20 cellular contexts compared by ENCODE assay signal in genomic region chr1:23599125-23599524, GRCh38. TPM values are rescaled to one million over a fixed set of nuclear protein-coding genes. Genes with fewer than 3 reads are reported as not detected.
DNase-seq lines count a peak whose midpoint lies in the region; ATAC-seq, FAIRE-seq and TF ChIP-seq lines count a peak whose summit lies in the region.
"Had no signal": no experiment of that assay in that cellular context is flagged by ENCODE, and none has a peak within 500 bp of the region (broad histone marks: within the 10 kb centered on the region; RNA-seq: fewer than 3 reads in every experiment).

No MANE protein-coding gene starts in this region.

- peaks cover 38% of the 10 kb centered on the region for H3F3A ChIP-seq in GM23338 (replicated peaks; ENCODE audit: low read depth)

- H3K4me1 Mint-ChIP-seq in GM23338 (peaks cover 71% of the 10 kb centered on the region), memory B cell (peaks cover 73% of the 10 kb centered on the region)
- peaks cover 63% of the 10 kb centered on the region for H3K4me1 Mint-ChIP-seq in activated CD4-positive, alpha-beta T cell treated with anti-CD3 and anti-CD28 coated beads, Interleukin-2, amount 10 ng/mL, durations not matched to agents 24 days and 14 days

- H4K20me1 ChIP-seq in GM23338 (replicated peaks; ENCODE audit: insufficient read depth) = no peaks in the 10 kb centered on the region

- H3K9me3 Mint-ChIP-seq in GM23338 (no peaks in the 10 kb centered on the region), memory B cell (no peaks in the 10 kb centered on the region)
- H3K9me3 Mint-ChIP-seq in activated CD4-positive, alpha-beta T cell treated with anti-CD3 and anti-CD28 coated beads, Interleukin-2, amount 10 ng/mL, durations not matched to agents 24 days and 14 days = peaks cover 5% of the 10 kb centered on the region
- H3K9me3 Mint-ChIP-seq: activated CD4-positive, alpha-beta memory T cell treated with anti-CD3 and anti-CD28 coated beads for 36 hours; activated T-helper 1 cell treated with anti-CD3 and anti-CD28 coated beads, Interleukin-12 subunit alpha, Interleukin-12 subunit beta, Interleukin-2, Interleukin-4 antibody, amounts not matched to agents 30 ng/mL and 10 ng/mL and 1 ng/mL, durations not matched to agents 14 hours and 24 hours and 36 hours had no signal

- H3K27me3 ChIP-seq in GM23338 (ENCODE audit: insufficient read depth) = no peaks in the 10 kb centered on the region
- no peaks in the 10 kb centered on the region for H3K27me3 ChIP-seq in WERI-Rb-1 (ENCODE audit: insufficient read depth, low read depth, severe bottlenecking)
- H3K27me3 ChIP-seq: heart right ventricle had no signal

- ATAC-seq in A549 (no peak), GM23338 (no peak), memory B cell (ENCODE audit: low read depth) (no peak), mucosa of descending colon (no peak), HG03442 (IDR thresholded peaks at IDR 0.05; ENCODE audit: unreplicated experiment) (no peak)
- ATAC-seq: SK-N-SH treated with all-trans-retinoic acid at 6 μM for 48 hours had no signal

- TF ChIP-seq EP300 in A549 (IDR thresholded peaks at IDR 0.05) = no peak

- H2AFZ ChIP-seq in GM23338 = no peak overlapping the region

- H3K79me2 ChIP-seq in GM23338 (replicated peaks; ENCODE audit: insufficient read depth) = no peaks in the 10 kb centered on the region

- no peak for TF ChIP-seq POLR2A in A549 (IDR thresholded peaks at IDR 0.05; ENCODE audit: low read length)

- H3K36me3 Mint-ChIP-seq in GM23338 (ENCODE audit: low read depth) (no peaks in the 10 kb centered on the region; the same call in 2 of the 3 replicates), memory B cell (no peaks in the 10 kb centered on the region)
- H3K36me3 Mint-ChIP-seq in activated CD4-positive, alpha-beta T cell treated with anti-CD3 and anti-CD28 coated beads, Interleukin-2, amount 10 ng/mL, durations not matched to agents 24 days and 14 days (ENCODE audit: low read depth) = no peaks in the 10 kb centered on the region
- H3K36me3 Mint-ChIP-seq: activated CD4-positive, alpha-beta memory T cell treated with anti-CD3 and anti-CD28 coated beads for 36 hours had no signal

- H3K9me3 ChIP-seq in A549 (no peaks in the 10 kb centered on the region), WERI-Rb-1 (ENCODE audit: severe bottlenecking) (no peaks in the 10 kb centered on the region), mucosa of descending colon (no peaks in the 10 kb centered on the region)
- H3K9me3 ChIP-seq: heart right ventricle had no signal

- CTCF ChIA-PET in A549 (lab: Yijun Ruan, JAX) (interaction anchor here (1.0 to 12.8 kb wide), 7 partner anchors 7 to 54 kb away, joined by 3 to 143 read pairs (median 4); partner anchors contain the start of gene ID3), HEK293T (lab: Yijun Ruan, JAX) (interaction anchor here (1.0 to 1.9 kb wide), 2 partner anchors 36 to 38 kb away, joined by 4 to 6 read pairs; no protein-coding TSS in a partner anchor)

- no peak overlapping the region for H3K4me3 ChIP-seq in A549
- peak overlapping the region; percentile 25; the same call in 1 of the 2 replicates for H3K4me3 ChIP-seq in GM23338
- no peak overlapping the region for H3K4me3 ChIP-seq in WERI-Rb-1 (ENCODE audit: low read depth, low read length)
- no peak overlapping the region for H3K4me3 ChIP-seq in mucosa of descending colon
- H3K4me3 ChIP-seq: heart right ventricle had no signal

- H3K4me3 Mint-ChIP-seq in GM23338 (no peak overlapping the region; the same call in 2 of the 3 replicates), memory B cell (no peak overlapping the region)
- H3K4me3 Mint-ChIP-seq in activated CD4-positive, alpha-beta T cell treated with anti-CD3 and anti-CD28 coated beads, Interleukin-2, amount 10 ng/mL, durations not matched to agents 24 days and 14 days = no peak overlapping the region
- H3K4me3 Mint-ChIP-seq: activated CD4-positive, alpha-beta memory T cell treated with anti-CD3 and anti-CD28 coated beads for 36 hours; activated T-helper 1 cell treated with anti-CD3 and anti-CD28 coated beads, Interleukin-12 subunit alpha, Interleukin-12 subunit beta, Interleukin-2, Interleukin-4 antibody, amounts not matched to agents 30 ng/mL and 10 ng/mL and 1 ng/mL, durations not matched to agents 14 hours and 24 hours and 36 hours had no signal

- 62% methylated on average over 1 of the region's 1 CpG for WGBS in A549 (ENCODE audit: missing lambda C conversion rate)

- DNase-seq in A549 (ENCODE audit: low read depth in 1 of 2, low spot score in 1 of 2) (no peak), GM23338 (ENCODE audit: low spot score) (no peak), WERI-Rb-1 (no peak), memory B cell (ENCODE audit: low spot score in 2 of 2) (no peak), mucosa of descending colon (no peak), HEK293T (ENCODE audit: extremely low spot score) (no peak)
- no peak for DNase-seq in activated CD4-positive, alpha-beta T cell treated with anti-CD3 and anti-CD28 coated beads, Interleukin-2, amount 10 ng/mL, durations not matched to agents 24 days and 14 days
- DNase-seq: activated CD4-positive, alpha-beta memory T cell treated with anti-CD3 and anti-CD28 coated beads for 36 hours; cerebellar nuclear complex; heart right ventricle; Karpas-422; kidney; midbrain; NCI-H1105 treated with DMSO at 0.1 percent for 48 hours had no signal

- TF ChIP-seq RAD21 in A549 (conservative IDR thresholded peaks at IDR 0.05 in 1 of 2, IDR thresholded peaks at IDR 0.05 in 1 of 2) = no peak

- intact Hi-C loops in mucosa of descending colon (cut with DNase I, micrococcal nuclease) = no loop called here
- intact Hi-C loops in activated CD4-positive, alpha-beta T cell treated with anti-CD3 and anti-CD28 coated beads, Interleukin-2, amount 10 ng/mL, durations not matched to agents 24 days and 14 days (cut with micrococcal nuclease) = no loop called here

- peak overlapping the region; percentile 91 for H3K27ac Mint-ChIP-seq in GM23338
- H3K27ac Mint-ChIP-seq in memory B cell = peak overlapping the region; percentile 50
- H3K27ac Mint-ChIP-seq in activated CD4-positive, alpha-beta T cell treated with anti-CD3 and anti-CD28 coated beads, Interleukin-2, amount 10 ng/mL, durations not matched to agents 24 days and 14 days = no peak overlapping the region
- H3K27ac Mint-ChIP-seq: activated CD4-positive, alpha-beta memory T cell treated with anti-CD3 and anti-CD28 coated beads for 36 hours; activated T-helper 1 cell treated with anti-CD3 and anti-CD28 coated beads, Interleukin-12 subunit alpha, Interleukin-12 subunit beta, Interleukin-2, Interleukin-4 antibody, amounts not matched to agents 30 ng/mL and 10 ng/mL and 1 ng/mL, durations not matched to agents 14 hours and 24 hours and 36 hours had no signal

- H3K36me3 ChIP-seq in GM23338 (ENCODE audit: insufficient read depth) (no peaks in the 10 kb centered on the region), WERI-Rb-1 (no peaks in the 10 kb centered on the region), mucosa of descending colon (ENCODE audit: low read depth) (no peaks in the 10 kb centered on the region)
- H3K36me3 ChIP-seq: heart right ventricle had no signal

- POLR2A ChIA-PET in A549 (lab: Yijun Ruan, JAX) = interaction anchor here (2.1 to 2.3 kb wide), 2 partner anchors 40 to 44 kb away, joined by 7 to 10 read pairs; partner anchors contain the start of gene ID3
- POLR2A ChIA-PET in HEK293T (lab: Yijun Ruan, JAX) = interaction anchor here (1.2 to 2.3 kb wide), 3 partner anchors 11 to 41 kb away, joined by 3 to 14 read pairs (median 5); partner anchors contain the start of gene ID3

- peaks cover 13% of the 10 kb centered on the region for H3K27me3 Mint-ChIP-seq in GM23338 (ENCODE audit: insufficient read depth, low read depth, poor library complexity)
- H3K27me3 Mint-ChIP-seq in memory B cell = no peaks in the 10 kb centered on the region
- no peaks in the 10 kb centered on the region for H3K27me3 Mint-ChIP-seq in activated CD4-positive, alpha-beta T cell treated with anti-CD3 and anti-CD28 coated beads, Interleukin-2, amount 10 ng/mL, durations not matched to agents 24 days and 14 days
- H3K27me3 Mint-ChIP-seq: activated CD4-positive, alpha-beta memory T cell treated with anti-CD3 and anti-CD28 coated beads for 36 hours had no signal

- 0 out of 2 replicates have a peak, but pooled peaks cover 7% of the 10 kb centered on the region for H3K9me2 ChIP-seq in GM23338 (ENCODE audit: insufficient read depth)

- H3K4me2 ChIP-seq in A549 (no peak overlapping the region), GM23338 (peak overlapping the region; percentile 71)

- H3K4me1 ChIP-seq in A549 (peaks cover 55% of the 10 kb centered on the region), GM23338 (ENCODE audit: insufficient read depth) (peaks cover 63% of the 10 kb centered on the region), mucosa of descending colon (ENCODE audit: low read depth) (no peaks in the 10 kb centered on the region)

- H3K27ac ChIP-seq in A549 (peak overlapping the region; percentile 96 to 100), GM23338 (ENCODE audit: low read depth) (peak overlapping the region; percentile 98), WERI-Rb-1 (peak overlapping the region; percentile 66)
- H3K27ac ChIP-seq: HL-60 had no signal

- TF ChIP-seq CTCF in A549 (IDR thresholded peaks at IDR 0.05) (no peak), GM23338 (conservative IDR thresholded peaks at IDR 0.05; ENCODE audit: low read depth in 2 of 2) (no peak), WERI-Rb-1 (IDR thresholded peaks at IDR 0.05; ENCODE audit: low read depth, low read length) (no peak), mucosa of descending colon (IDR thresholded peaks at IDR 0.05) (no peak)

- FAIRE-seq in A549 (lab: Jason Lieb, UNC) = no peak
- FAIRE-seq: kidney, RCC 7860, TTC549 had no signal

TF ChIP-seq in A549, 52 proteins besides CTCF, POLR2A, EP300 and RAD21 (continues in another document):
- TF ChIP-seq CBX8 (IDR thresholded peaks at IDR 0.05) = no peak
- no peak for TF ChIP-seq ESRRA (IDR thresholded peaks at IDR 0.05; ENCODE audit: borderline replicate concordance, low read length)

TF ChIP-seq in GM23338, 12 proteins besides CTCF, POLR2A, EP300 and RAD21 (continues in another document):
- no peak for TF ChIP-seq ZNF331 (CRISPR knock-in tag; IDR thresholded peaks at IDR 0.05; ENCODE audit: low read depth)
- TF ChIP-seq EZH2phosphoT487 (IDR thresholded peaks at IDR 0.05; ENCODE audit: unreplicated experiment) = no peak

RNA-seq across cellular contexts. Expression of gene ID3, which starts 39.8 kb away (rescaled TPM):
- 171 and 193 TPM in 2 replicates for polyA plus RNA-seq in A549 (2011; rRNA removed)
- 847 and 922 TPM in 2 replicates for polyA plus RNA-seq in A549 (2012; cell fraction: cytosol; rRNA removed)
- 1,068 and 1,236 TPM in 2 replicates for polyA plus RNA-seq in A549 (2012; cell fraction: nucleus; rRNA removed)
- polyA plus RNA-seq in A549 (2017; fragmentation: RNase III; extraction: RNeasy Plus Mini Kit Qiagen cat#74134 plus additional on column Dnase treatment) = 209 to 336 TPM (median 288 TPM) in 3 replicates
- polyA minus RNA-seq in A549 (2011; rRNA and poly(A)+ RNA removed) = 142 and 176 TPM in 2 replicates
- total RNA-seq in GM23338 (2014; rRNA removed; shearing (Covaris generic)) = 153 and 164 TPM in 2 replicates
- 330 and 345 TPM in 2 replicates for polyA plus RNA-seq in GM23338 (2016; fragmentation: Nextera tagmentation; extraction: Ambion mirVana)
- total RNA-seq in mucosa of descending colon = 100 to 1,000 TPM in 2 of 3 donors, 10 to 100 TPM in 1; 83.0 to 316 (median 121) TPM
- 21.2 and 23.5 TPM in 2 replicates for total RNA-seq in activated CD4-positive, alpha-beta T cell treated with anti-CD3 and anti-CD28 coated beads, Interleukin-2, amount 10 ng/mL, durations not matched to agents 24 days and 14 days
